In genomic region chr10:63376560-63377304, GRCh38 we compare ENCODE assay signal across 7 cellular contexts.
DNase-seq lines count a peak whose midpoint lies in the region; ATAC-seq and TF ChIP-seq lines count a peak whose summit lies in the region.

No MANE protein-coding gene starts in this region.

- peak; percentile 98 for ATAC-seq in GM19395 (IDR thresholded peaks at IDR 0.05; ENCODE audit: unreplicated experiment)
- ATAC-seq in HG03135 (IDR thresholded peaks at IDR 0.05; ENCODE audit: unreplicated experiment) = peak; percentile 97

- no peaks in the 10 kb centered on the region for H3K36me3 ChIP-seq in brain microvascular endothelial cell (replicated peaks)
- H3K36me3 ChIP-seq in tibial nerve = peaks cover 0 to 9% (median 0%) of the 10 kb centered on the region in 3 donors
- no peaks in the 10 kb centered on the region for H3K36me3 ChIP-seq in BE2C

- H3K9me3 ChIP-seq in tibial nerve (no peaks in the 10 kb centered on the region), BE2C (no peaks in the 10 kb centered on the region)

- H3K4me1 ChIP-seq in tibial nerve (peaks cover 0 to 36% (median 13%) of the 10 kb centered on the region in 4 donors), BE2C (no peaks in the 10 kb centered on the region)

- H3K27me3 ChIP-seq in brain microvascular endothelial cell (replicated peaks) (no peaks in the 10 kb centered on the region), tibial nerve (no peaks in the 10 kb centered on the region), BE2C (no peaks in the 10 kb centered on the region)

- TF ChIP-seq POLR2A in tibial nerve (IDR thresholded peaks at IDR 0.05) = no peak

- DNase-seq in brain microvascular endothelial cell = peak; percentile 43
- no peak for DNase-seq in tibial nerve (ENCODE audit: low spot score in 2 of 2)
- no peak for DNase-seq in effector CD4-positive, alpha-beta T cell
- no peak for DNase-seq in activated CD4-positive, CD25-positive, alpha-beta regulatory T cell treated with anti-CD3 and anti-CD28 coated beads, Interleukin-2, amount 50 U/mL, for 72 hours
- no peak for DNase-seq in BE2C

- H3K27ac ChIP-seq in brain microvascular endothelial cell = peak overlapping the region; percentile 72
- peak overlapping the region in 3 of 4 donors; percentile 19 to 61 (median 54) for H3K27ac ChIP-seq in tibial nerve

- no peak for TF ChIP-seq CTCF in brain microvascular endothelial cell (IDR thresholded peaks at IDR 0.05; ENCODE audit: low read depth, low read length, missing control alignments)
- no peak for TF ChIP-seq CTCF in tibial nerve (IDR thresholded peaks at IDR 0.05)
- TF ChIP-seq CTCF in BE2C (IDR thresholded peaks at IDR 0.05; ENCODE audit: low read depth, low read length) = no peak

- 40 to 43% methylated on average over 4 of the region's 4 CpGs for WGBS in tibial nerve, 2 donors

- peak in 1 of 2 donors; percentile 35 for TF ChIP-seq EP300 in tibial nerve (IDR thresholded peaks at IDR 0.05)

- H3K4me3 ChIP-seq in brain microvascular endothelial cell (ENCODE audit: low read depth, low read length) = peak overlapping the region; percentile 26
- H3K4me3 ChIP-seq in tibial nerve = peak overlapping the region in 2 of 4 donors; percentile 6 to 16
- H3K4me3 ChIP-seq in BE2C (ENCODE audit: low read depth, low read length) = no peak overlapping the region

- in situ Hi-C loops in brain microvascular endothelial cell (cut with HindIII; ENCODE audit: low pct_ligation_motif_present, low sequenced_read_pairs) = no loop called here
